In the genomic region with DNA sequence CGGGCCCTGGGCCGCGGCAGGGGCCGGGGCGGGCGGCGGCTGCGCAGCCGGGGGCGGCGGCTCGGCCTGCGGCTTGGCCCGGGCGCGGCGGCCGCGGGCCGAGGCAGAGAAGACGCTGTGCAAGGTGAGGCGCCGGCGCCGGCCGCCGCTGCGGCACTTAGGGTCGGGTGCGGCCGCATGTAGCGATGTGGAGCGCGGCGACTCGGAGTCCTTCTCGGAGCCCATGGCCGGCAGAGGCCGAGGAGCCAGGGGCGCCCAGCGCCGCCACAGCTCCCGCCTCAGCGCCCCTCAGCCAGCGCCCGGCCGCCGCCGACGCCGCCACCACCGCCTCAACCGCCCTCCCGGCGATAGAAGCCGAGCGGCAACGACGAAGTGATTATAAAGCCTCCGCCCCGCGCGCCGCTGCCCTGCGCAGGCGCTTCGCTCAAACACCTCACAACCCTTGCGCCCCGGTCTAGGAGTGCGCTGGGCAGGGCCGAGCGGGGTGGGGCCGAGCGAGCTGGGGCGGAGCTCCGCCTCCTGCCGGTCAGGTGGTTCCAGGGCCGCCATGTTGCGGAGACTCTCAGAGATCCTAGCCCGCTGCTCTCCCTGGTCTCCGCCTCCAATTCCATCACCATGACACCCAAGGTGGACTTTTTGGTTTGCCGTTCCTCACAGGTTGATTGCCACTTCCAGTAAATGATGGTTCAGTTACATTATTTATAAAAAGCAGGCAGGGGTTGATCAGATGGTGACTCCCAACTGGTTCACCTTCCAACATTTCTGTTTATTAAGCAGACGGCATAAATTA, we compare ENCODE assay signal across 8 cellular contexts. TPM values are rescaled to one million over a fixed set of nuclear protein-coding genes. Genes with fewer than 3 reads are reported as not detected.
A peak's percentile ranks its signal among the peaks of the same experiment; 100 is the strongest.
DNase-seq lines count a peak whose midpoint lies in the region; ATAC-seq, FAIRE-seq and TF ChIP-seq lines count a peak whose summit lies in the region.

A gene with protein sequence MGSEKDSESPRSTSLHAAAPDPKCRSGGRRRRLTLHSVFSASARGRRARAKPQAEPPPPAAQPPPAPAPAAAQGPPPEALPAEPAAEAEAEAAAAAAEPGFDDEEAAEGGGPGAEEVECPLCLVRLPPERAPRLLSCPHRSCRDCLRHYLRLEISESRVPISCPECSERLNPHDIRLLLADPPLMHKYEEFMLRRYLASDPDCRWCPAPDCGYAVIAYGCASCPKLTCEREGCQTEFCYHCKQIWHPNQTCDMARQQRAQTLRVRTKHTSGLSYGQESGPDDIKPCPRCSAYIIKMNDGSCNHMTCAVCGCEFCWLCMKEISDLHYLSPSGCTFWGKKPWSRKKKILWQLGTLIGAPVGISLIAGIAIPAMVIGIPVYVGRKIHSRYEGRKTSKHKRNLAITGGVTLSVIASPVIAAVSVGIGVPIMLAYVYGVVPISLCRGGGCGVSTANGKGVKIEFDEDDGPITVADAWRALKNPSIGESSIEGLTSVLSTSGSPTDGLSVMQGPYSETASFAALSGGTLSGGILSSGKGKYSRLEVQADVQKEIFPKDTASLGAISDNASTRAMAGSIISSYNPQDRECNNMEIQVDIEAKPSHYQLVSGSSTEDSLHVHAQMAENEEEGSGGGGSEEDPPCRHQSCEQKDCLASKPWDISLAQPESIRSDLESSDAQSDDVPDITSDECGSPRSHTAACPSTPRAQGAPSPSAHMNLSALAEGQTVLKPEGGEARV (minus strand): TSS at position 349 of the 790 bp plus-strand sequence. CDS start 124 bp downstream, at position 225.

- peaks cover 41% of the 10 kb centered on the region for H3K4me1 Mint-ChIP-seq in nephron progenitor cell
- H3K4me1 Mint-ChIP-seq in stimulated activated naive CD8-positive, alpha-beta T cell treated with anti-CD3 and anti-CD28 coated beads, Interleukin-15, amount 100 ng/mL, for 72 hours: peaks cover 44% of the 10 kb centered on the region

- peak; percentile 72 for FAIRE-seq in H54 (lab: Jason Lieb, UNC)

- H3K4me3 Mint-ChIP-seq in nephron progenitor cell: peak within 1 kb of the TSS; percentile 87
- peak within 1 kb of the TSS; percentile 92 to 94 for H3K4me3 Mint-ChIP-seq in stimulated activated naive CD8-positive, alpha-beta T cell treated with anti-CD3 and anti-CD28 coated beads, Interleukin-15, amount 100 ng/mL, for 72 hours

- H3K9me3 Mint-ChIP-seq in nephron progenitor cell: no peaks in the 10 kb centered on the region
- H3K9me3 Mint-ChIP-seq in stimulated activated naive CD8-positive, alpha-beta T cell treated with anti-CD3 and anti-CD28 coated beads, Interleukin-15, amount 100 ng/mL, for 72 hours: no peaks in the 10 kb centered on the region

- ATAC-seq in stimulated activated naive CD8-positive, alpha-beta T cell treated with anti-CD3 and anti-CD28 coated beads, Interleukin-15, amount 100 ng/mL, for 72 hours: peak; percentile 97

- peak within 1 kb of the TSS; percentile 90 for H3K4me3 ChIP-seq in fibroblast of the aortic adventitia (ENCODE audit: low read depth, low read length)

- H3K27me3 Mint-ChIP-seq in nephron progenitor cell (ENCODE audit: low read depth, poor library complexity): peaks cover 33% of the 10 kb centered on the region
- no peaks in the 10 kb centered on the region for H3K27me3 Mint-ChIP-seq in stimulated activated naive CD8-positive, alpha-beta T cell treated with anti-CD3 and anti-CD28 coated beads, Interleukin-15, amount 100 ng/mL, for 72 hours

- H3K27ac Mint-ChIP-seq in nephron progenitor cell: no peak within 1 kb of the TSS
- peak within 1 kb of the TSS; percentile 91 to 96 for H3K27ac Mint-ChIP-seq in stimulated activated naive CD8-positive, alpha-beta T cell treated with anti-CD3 and anti-CD28 coated beads, Interleukin-15, amount 100 ng/mL, for 72 hours

- no peak for TF ChIP-seq CTCF in fibroblast of the aortic adventitia (IDR thresholded peaks at IDR 0.05; ENCODE audit: insufficient read depth, low read length)
- TF ChIP-seq CTCF in nephron progenitor cell (IDR thresholded peaks at IDR 0.05): no peak

- DNase-seq in EL (peak; percentile 94), H54 (ENCODE audit: insufficient read length, low spot score) (peak; percentile 98), M059J (ENCODE audit: low read depth) (peak; percentile 95), SHP77 (lab: John Stamatoyannopoulos, UW) (peak; percentile 87 to 94), fibroblast of the aortic adventitia (ENCODE audit: low read depth) (peak; percentile 89), nephron progenitor cell (peak; percentile 94)
- DNase-seq in activated effector memory CD4-positive, alpha-beta T cell treated with Interleukin-2 at 50 U/mL for 16 hours: peak; percentile 94
- peak; percentile 95 to 96 for DNase-seq in stimulated activated naive CD8-positive, alpha-beta T cell treated with anti-CD3 and anti-CD28 coated beads, Interleukin-15, amount 100 ng/mL, for 72 hours

- TF ChIP-seq POLR2A in H54 (IDR thresholded peaks at IDR 0.05; ENCODE audit: low read depth, low read length): peak; percentile 99

- no peaks in the 10 kb centered on the region for H3K36me3 Mint-ChIP-seq in nephron progenitor cell (ENCODE audit: low read depth)

RNA-seq across cellular contexts. Expression of the gene that starts here (rescaled TPM):
- total RNA-seq in M059J (2014; rRNA removed; shearing (Covaris generic)): 9.0 and 11.9 TPM in 2 replicates
- 8.5 and 23.0 TPM in 2 replicates for total RNA-seq in fibroblast of the aortic adventitia (ENCODE audit: low replicate concordance)

Comparison
In these comparisons a context has a peak if more than half of its experiments do, and no peak if none do; other contexts are left out.
1. Peak in every context shown above with its lines: DNase-seq, ATAC-seq and H3K4me3 ChIP-seq.